10 cellular contexts compared by ENCODE assay signal in genomic region chr2:237955640-237956401, GRCh38. TPM values are rescaled to one million over a fixed set of nuclear protein-coding genes. Genes with fewer than 3 reads are reported as not detected.
DNase-seq lines count a peak whose midpoint lies in the region; ATAC-seq lines count a peak whose summit lies in the region.
"Had no signal": no experiment of that assay in that cellular context is flagged by ENCODE, and none has a peak within 500 bp of the region (broad histone marks: within the 10 kb centered on the region; RNA-seq: fewer than 3 reads in every experiment).

No MANE protein-coding gene starts in this region.

- H3K4me3 Mint-ChIP-seq in activated CD8-positive, alpha-beta T cell treated with anti-CD3 and anti-CD28 coated beads, Interleukin-2, amount 10 ng/mL, durations not matched to agents 7 days and 5 days = no peak overlapping the region

- H3K4me3 ChIP-seq in rectal smooth muscle tissue (ENCODE audit: low read length) = peak overlapping the region; percentile 21

- ATAC-seq in activated CD8-positive, alpha-beta T cell treated with anti-CD3 and anti-CD28 coated beads, Interleukin-2, amount 10 ng/mL, durations not matched to agents 7 days and 5 days = peak; percentile 64
- ATAC-seq in left cardiac atrium (peak; percentile 50 to 61), GM18870 (IDR thresholded peaks at IDR 0.05; ENCODE audit: unreplicated experiment) (no peak), GM21423 (IDR thresholded peaks at IDR 0.05; ENCODE audit: unreplicated experiment) (no peak), GM21737 (IDR thresholded peaks at IDR 0.05; ENCODE audit: unreplicated experiment) (no peak)

- H3K27ac ChIP-seq in rectal smooth muscle tissue (ENCODE audit: low read depth, low read length) = no peak overlapping the region

- DNase-seq in activated CD8-positive, alpha-beta T cell treated with anti-CD3 and anti-CD28 coated beads, Interleukin-2, amount 10 ng/mL, durations not matched to agents 7 days and 5 days = no peak
- DNase-seq in left cardiac atrium (no peak), DMS53 treated with DMSO at 0.1 percent for 48 hours (lab: John Stamatoyannopoulos, UW; ENCODE audit: unreplicated experiment) (no peak)
- DNase-seq: GDM1, MM.1S had no signal

- H3K9me3 ChIP-seq in ES-I3 (ENCODE audit: control insufficient read depth, insufficient read depth, low read length) = no peaks in the 10 kb centered on the region

- H3K36me3 ChIP-seq in ES-I3 (ENCODE audit: insufficient read depth, low read length) (no peaks in the 10 kb centered on the region), rectal smooth muscle tissue (ENCODE audit: control insufficient read depth, insufficient read depth, low read length) (no peaks in the 10 kb centered on the region)

- H3K9ac ChIP-seq in ES-I3 (ENCODE audit: low read depth, low read length) (peak overlapping the region; percentile 63; the same call in 1 of the 2 replicates), rectal smooth muscle tissue (ENCODE audit: low read length) (no peak overlapping the region)

- peaks cover 11% of the 10 kb centered on the region for H3K4me1 Mint-ChIP-seq in activated CD8-positive, alpha-beta T cell treated with anti-CD3 and anti-CD28 coated beads, Interleukin-2, amount 10 ng/mL, durations not matched to agents 7 days and 5 days (ENCODE audit: low read depth)

- no peak overlapping the region for H3K27ac Mint-ChIP-seq in activated CD8-positive, alpha-beta T cell treated with anti-CD3 and anti-CD28 coated beads, Interleukin-2, amount 10 ng/mL, durations not matched to agents 7 days and 5 days

- POLR2A ChIA-PET in activated CD8-positive, alpha-beta T cell treated with anti-CD3 and anti-CD28 coated beads, Interleukin-2, amount 10 ng/mL, durations not matched to agents 7 days and 5 days (lab: Charles Lee) = no interaction called here

- H3K27me3 ChIP-seq in rectal smooth muscle tissue (ENCODE audit: control insufficient read depth, insufficient read depth, low read length) = no peaks in the 10 kb centered on the region

- H3K9me3 Mint-ChIP-seq in activated CD8-positive, alpha-beta T cell treated with anti-CD3 and anti-CD28 coated beads, Interleukin-2, amount 10 ng/mL, durations not matched to agents 7 days and 5 days (ENCODE audit: insufficient read depth) = peaks cover 3% of the 10 kb centered on the region

- peaks cover 30% of the 10 kb centered on the region for H3K27me3 Mint-ChIP-seq in activated CD8-positive, alpha-beta T cell treated with anti-CD3 and anti-CD28 coated beads, Interleukin-2, amount 10 ng/mL, durations not matched to agents 7 days and 5 days (ENCODE audit: low read depth)

- H3K4me1 ChIP-seq in ES-I3 (ENCODE audit: insufficient read depth, low read length) = no peaks in the 10 kb centered on the region
- no peaks in the 10 kb centered on the region for H3K4me1 ChIP-seq in rectal smooth muscle tissue (ENCODE audit: control insufficient read depth, insufficient read depth, low read length)

- no peaks in the 10 kb centered on the region for H3K36me3 Mint-ChIP-seq in activated CD8-positive, alpha-beta T cell treated with anti-CD3 and anti-CD28 coated beads, Interleukin-2, amount 10 ng/mL, durations not matched to agents 7 days and 5 days (ENCODE audit: low read depth)

- intact Hi-C loops in left cardiac atrium (cut with DNase I) = no loop called here

- CTCF ChIA-PET in activated CD8-positive, alpha-beta T cell treated with anti-CD3 and anti-CD28 coated beads, Interleukin-2, amount 10 ng/mL, durations not matched to agents 7 days and 5 days (lab: Charles Lee) = interaction anchor here (1.0 to 1.4 kb wide), 2 partner anchors 14 to 33 kb away, joined by 3 to 4 read pairs; no protein-coding TSS in a partner anchor

RNA-seq across cellular contexts. Expression of gene UBE2F, which starts 11.0 kb away (rescaled TPM):
- 10 to 100 TPM; 70.2 to 71.9 TPM for total RNA-seq in activated CD8-positive, alpha-beta T cell treated with anti-CD3 and anti-CD28 coated beads, Interleukin-2, amount 10 ng/mL, durations not matched to agents 7 days and 5 days
- total RNA-seq in left cardiac atrium = 10 to 100 TPM; 66.1 to 87.8 TPM

Comparison
In these comparisons a context has a peak if more than half of its experiments do, and no peak if none do; other contexts are left out.
1. ATAC-seq: peak in activated CD8-positive, alpha-beta T cell treated with anti-CD3 and anti-CD28 coated beads, Interleukin-2, amount 10 ng/mL, durations not matched to agents 7 days and 5 days (single experiment) and left cardiac atrium (2 of 2); none in GM18870 (single experiment), GM21423 (single experiment) and GM21737 (single experiment).